Comparison of ENCODE assay signal across 4 cellular contexts in the genomic region with DNA sequence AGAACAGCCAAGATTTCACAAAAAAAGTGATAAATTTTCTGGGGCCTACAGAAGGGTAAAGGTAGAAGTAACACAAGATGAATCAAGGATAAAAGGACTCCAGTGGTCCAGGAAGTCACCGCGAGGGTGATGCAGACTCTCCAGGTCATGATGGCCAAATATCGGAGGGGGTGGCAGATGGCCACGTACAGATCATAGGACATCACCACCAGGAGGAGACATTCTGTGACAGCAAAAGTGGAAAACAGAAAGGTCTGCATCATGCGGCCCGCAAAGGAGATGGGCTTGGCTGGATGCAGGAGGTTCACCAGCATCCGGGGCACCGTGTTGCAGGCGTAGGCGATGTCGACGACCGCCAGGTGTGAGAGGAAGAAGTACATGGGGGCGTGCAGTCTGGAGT. TPM values are rescaled to one million over a fixed set of nuclear protein-coding genes. Genes with fewer than 3 reads are reported as not detected.
"Had no signal": no experiment of that assay in that cellular context is flagged by ENCODE, and none has a peak within 500 bp of the region (broad histone marks: within the 10 kb centered on the region; RNA-seq: fewer than 3 reads in every experiment).

No MANE protein-coding gene starts in this region.

RNA-seq across cellular contexts. Expression of gene OR2A4, which starts 0.3 kb away (rescaled TPM):
- total RNA-seq: HT-29, HT1080, IMR-90 had no signal
- polyA plus RNA-seq: IgD-negative memory B cell, IMR-90 had no signal

RNA-seq across cellular contexts. Expression of gene CTAGE9, which starts 10.0 kb away (rescaled TPM):
- total RNA-seq: HT-29, HT1080, IMR-90 had no signal
- polyA plus RNA-seq: IgD-negative memory B cell, IMR-90 had no signal
